13 cellular contexts compared by ENCODE assay signal in genomic region chr7:104946338-104946737, GRCh38.
DNase-seq lines count a peak whose midpoint lies in the region; ATAC-seq and TF ChIP-seq lines count a peak whose summit lies in the region.
"Had no signal": no experiment of that assay in that cellular context is flagged by ENCODE, and none has a peak within 500 bp of the region (broad histone marks: within the 10 kb centered on the region; RNA-seq: fewer than 3 reads in every experiment).

No MANE protein-coding gene starts in this region.

- peaks cover 46% of the 10 kb centered on the region for H3K4me1 Mint-ChIP-seq in activated naive CD8-positive, alpha-beta T cell (ENCODE audit: low read depth)
- peaks cover 44% of the 10 kb centered on the region for H3K4me1 Mint-ChIP-seq in activated naive CD8-positive, alpha-beta T cell treated with anti-CD3 and anti-CD28 coated beads for 36 hours
- H3K4me1 Mint-ChIP-seq in activated naive CD8-positive, alpha-beta T cell treated with anti-CD3 and anti-CD28 coated beads, Interleukin-2, amount 10 ng/mL, durations not matched to agents 7 days and 5 days = peaks cover 51% of the 10 kb centered on the region
- H3K4me1 Mint-ChIP-seq in memory B cell = peaks cover 51% of the 10 kb centered on the region

- no peak overlapping the region for H3K4me3 Mint-ChIP-seq in activated naive CD8-positive, alpha-beta T cell
- H3K4me3 Mint-ChIP-seq in activated naive CD8-positive, alpha-beta T cell treated with anti-CD3 and anti-CD28 coated beads for 36 hours = no peak overlapping the region
- no peak overlapping the region for H3K4me3 Mint-ChIP-seq in activated naive CD8-positive, alpha-beta T cell treated with anti-CD3 and anti-CD28 coated beads, Interleukin-2, amount 10 ng/mL, durations not matched to agents 7 days and 5 days
- peak overlapping the region; percentile 14 for H3K4me3 Mint-ChIP-seq in memory B cell

- POLR2A ChIA-PET in activated naive CD8-positive, alpha-beta T cell treated with anti-CD3 and anti-CD28 coated beads, Interleukin-2, amount 10 ng/mL, durations not matched to agents 7 days and 5 days (lab: Charles Lee) = interaction anchor here (5.1 to 10.2 kb wide), 2 partner anchors 10 to 67 kb away, joined by 46 to 143 read pairs; partner anchors contain the start of gene KMT2E

- no peaks in the 10 kb centered on the region for H3K9me3 ChIP-seq in tibial nerve

- no peaks in the 10 kb centered on the region for H3K27me3 ChIP-seq in tibial nerve

- H3K36me3 ChIP-seq in tibial nerve = no peaks in the 10 kb centered on the region

- no peak for TF ChIP-seq EP300 in tibial nerve (IDR thresholded peaks at IDR 0.05)

- 44 to 49% methylated on average over 2 of the region's 2 CpGs for WGBS in tibial nerve, 2 donors

- H3K27ac Mint-ChIP-seq in activated naive CD8-positive, alpha-beta T cell = peak overlapping the region; percentile 99
- H3K27ac Mint-ChIP-seq in activated naive CD8-positive, alpha-beta T cell treated with anti-CD3 and anti-CD28 coated beads for 36 hours = no peak overlapping the region
- H3K27ac Mint-ChIP-seq in activated naive CD8-positive, alpha-beta T cell treated with anti-CD3 and anti-CD28 coated beads, Interleukin-2, amount 10 ng/mL, durations not matched to agents 7 days and 5 days = peak overlapping the region; percentile 100
- peak overlapping the region; percentile 100 for H3K27ac Mint-ChIP-seq in memory B cell

- H3K36me3 Mint-ChIP-seq in activated naive CD8-positive, alpha-beta T cell = peaks cover 2% of the 10 kb centered on the region
- peaks cover 9% of the 10 kb centered on the region for H3K36me3 Mint-ChIP-seq in activated naive CD8-positive, alpha-beta T cell treated with anti-CD3 and anti-CD28 coated beads for 36 hours
- peaks cover 7% of the 10 kb centered on the region for H3K36me3 Mint-ChIP-seq in activated naive CD8-positive, alpha-beta T cell treated with anti-CD3 and anti-CD28 coated beads, Interleukin-2, amount 10 ng/mL, durations not matched to agents 7 days and 5 days
- H3K36me3 Mint-ChIP-seq in memory B cell = peaks cover 8% of the 10 kb centered on the region

- no peak for ATAC-seq in activated naive CD8-positive, alpha-beta T cell treated with anti-CD3 and anti-CD28 coated beads, Interleukin-2, amount 10 ng/mL, durations not matched to agents 7 days and 5 days (ENCODE audit: low read depth)
- ATAC-seq in memory B cell (ENCODE audit: low read depth) = no peak
- ATAC-seq: HepG2 had no signal

- no peaks in the 10 kb centered on the region for H3K27me3 Mint-ChIP-seq in activated naive CD8-positive, alpha-beta T cell
- no peaks in the 10 kb centered on the region for H3K27me3 Mint-ChIP-seq in activated naive CD8-positive, alpha-beta T cell treated with anti-CD3 and anti-CD28 coated beads for 36 hours
- no peaks in the 10 kb centered on the region for H3K27me3 Mint-ChIP-seq in activated naive CD8-positive, alpha-beta T cell treated with anti-CD3 and anti-CD28 coated beads, Interleukin-2, amount 10 ng/mL, durations not matched to agents 7 days and 5 days
- H3K27me3 Mint-ChIP-seq in memory B cell = no peaks in the 10 kb centered on the region

- H3K27ac ChIP-seq in tibial nerve = peak overlapping the region in 3 of 4 donors; percentile 88 to 94 (median 88)

- no peaks in the 10 kb centered on the region for H3K9me3 Mint-ChIP-seq in activated naive CD8-positive, alpha-beta T cell (ENCODE audit: low read depth)
- H3K9me3 Mint-ChIP-seq in activated naive CD8-positive, alpha-beta T cell treated with anti-CD3 and anti-CD28 coated beads for 36 hours = peaks cover 2% of the 10 kb centered on the region
- H3K9me3 Mint-ChIP-seq in activated naive CD8-positive, alpha-beta T cell treated with anti-CD3 and anti-CD28 coated beads, Interleukin-2, amount 10 ng/mL, durations not matched to agents 7 days and 5 days = no peaks in the 10 kb centered on the region
- H3K9me3 Mint-ChIP-seq in memory B cell = peaks cover 1% of the 10 kb centered on the region

- TF ChIP-seq CTCF in tibial nerve (IDR thresholded peaks at IDR 0.05) = no peak

- DNase-seq in activated naive CD8-positive, alpha-beta T cell treated with anti-CD3 and anti-CD28 coated beads for 36 hours = no peak
- no peak for DNase-seq in activated naive CD8-positive, alpha-beta T cell treated with anti-CD3 and anti-CD28 coated beads, Interleukin-2, amount 10 ng/mL, durations not matched to agents 7 days and 5 days
- no peak for DNase-seq in memory B cell (ENCODE audit: low spot score in 2 of 2)
- DNase-seq in tibial nerve (ENCODE audit: low spot score in 2 of 2) = no peak
- no peak for DNase-seq in NAMALWA (ENCODE audit: low spot score)
- no peak for DNase-seq in GOT3 (lab: John Stamatoyannopoulos, UW)
- no peak for DNase-seq in SIG-M5 treated with dmso at 0.1 percent for 504 hours (lab: John Stamatoyannopoulos, UW; ENCODE audit: unreplicated experiment)
- DNase-seq: AML-193; hippocampal formation; NCI-H2107; stimulated activated CD4-positive, alpha-beta T cell treated with anti-CD3 and anti-CD28 coated beads, Interleukin-4, amount 100 ng/mL, for 4 hours had no signal

- no peak overlapping the region for H3K4me3 ChIP-seq in tibial nerve

- no peak for TF ChIP-seq POLR2A in tibial nerve (IDR thresholded peaks at IDR 0.05)

- peaks cover 0 to 40% (median 24%) of the 10 kb centered on the region in 4 donors for H3K4me1 ChIP-seq in tibial nerve
